8 cellular contexts compared by ENCODE assay signal in the genomic region with DNA sequence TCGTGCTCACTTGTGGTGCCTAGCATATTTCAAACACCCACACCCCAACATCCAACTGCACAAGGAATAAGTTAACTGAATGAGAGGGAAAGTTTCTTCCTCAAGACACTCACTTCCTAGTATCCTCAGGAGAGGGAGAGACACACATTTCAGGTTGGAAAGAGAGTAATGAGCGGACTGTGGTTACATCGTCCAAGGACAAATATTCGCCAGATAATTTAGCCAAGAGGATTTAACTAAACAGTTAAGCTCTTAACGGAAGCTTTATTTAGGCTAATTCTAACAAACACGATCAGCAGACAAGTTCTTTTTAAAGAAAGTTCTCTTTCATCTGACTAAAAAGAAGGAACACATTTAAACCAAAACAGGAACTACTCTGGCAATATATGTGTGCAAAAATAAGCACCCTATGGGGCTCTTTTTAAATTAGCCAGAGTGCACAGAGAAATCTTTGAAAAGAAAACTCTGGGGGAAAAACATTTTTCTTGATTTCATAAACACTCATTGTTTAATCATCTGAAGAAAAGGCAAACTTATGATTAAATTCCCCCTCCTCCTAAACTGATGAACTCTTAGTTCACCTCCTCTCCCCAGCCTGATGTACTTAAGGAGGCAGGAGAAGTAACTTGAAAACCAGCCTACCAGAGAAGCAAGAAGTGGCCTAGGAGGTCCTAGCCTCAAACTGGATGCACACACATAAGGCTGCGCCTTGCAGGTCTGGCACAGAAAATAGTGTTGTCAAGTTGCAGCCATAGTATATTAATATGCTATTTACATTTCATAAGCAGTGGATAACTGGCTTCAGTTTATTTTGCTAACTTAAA. TPM values are rescaled to one million over a fixed set of nuclear protein-coding genes. Genes with fewer than 3 reads are reported as not detected.
DNase-seq lines count a peak whose midpoint lies in the region; ATAC-seq and TF ChIP-seq lines count a peak whose summit lies in the region.

No MANE protein-coding gene starts in this region.

- no peaks in the 10 kb centered on the region for H3K79me2 ChIP-seq in Karpas-422 (ENCODE audit: low read length)

- DNase-seq in CD4-positive, alpha-beta memory T cell: peak in 1 of 5 donors; percentile 1
- DNase-seq in Karpas-422: peak; percentile 63
- DNase-seq in globus pallidus (ENCODE audit: low spot score): peak; percentile 45
- DNase-seq in ovary: no peak
- DNase-seq in transverse colon: no peak
- DNase-seq in activated CD4-positive, CD25-positive, alpha-beta regulatory T cell treated with anti-CD3 and anti-CD28 coated beads, Interleukin-2, amount 50 U/mL, for 72 hours: no peak
- no peak for DNase-seq in hepatic stellate cell (ENCODE audit: low spot score)

- H3K27ac ChIP-seq in CD4-positive, alpha-beta memory T cell (ENCODE audit: low read depth, low read length): no peak overlapping the region
- H3K27ac ChIP-seq in Karpas-422 (ENCODE audit: low read length) (peak overlapping the region; percentile 23; the same call in 1 of the 2 replicates), ovary (peak overlapping the region in 1 of 2 donors; percentile 36), transverse colon (peak overlapping the region in 1 of 4 donors; percentile 40)

- peaks cover 34% of the 10 kb centered on the region for H3K4me1 ChIP-seq in CD4-positive, alpha-beta memory T cell (ENCODE audit: insufficient read depth, low read length)
- peaks cover 31% of the 10 kb centered on the region for H3K4me1 ChIP-seq in Karpas-422 (ENCODE audit: low read length)
- peaks cover 4% of the 10 kb centered on the region for H3K4me1 ChIP-seq in ovary (ENCODE audit: insufficient read depth)
- H3K4me1 ChIP-seq in transverse colon: peaks cover 0 to 14% (median 2%) of the 10 kb centered on the region in 4 donors

- intact Hi-C loops in CD4-positive, alpha-beta memory T cell (cut with micrococcal nuclease): loop anchor here (1.0 kb wide), 1 partner anchor 12 kb away; no protein-coding TSS in a partner anchor
- intact Hi-C loops in ovary (cut with DNase I): loop anchor here in 1 of 4 donors (10.0 kb wide), 1 partner anchor 406 kb away; no protein-coding TSS in a partner anchor
- intact Hi-C loops in transverse colon (cut with DNase I; ENCODE audit: low total_unique reads): loop anchor here (10.0 kb wide), 2 partner anchors 66 to 416 kb away; no protein-coding TSS in a partner anchor

- TF ChIP-seq CTCF in ovary (IDR thresholded peaks at IDR 0.05) (no peak), transverse colon (IDR thresholded peaks at IDR 0.05) (no peak)

- TF ChIP-seq POLR2A in ovary (IDR thresholded peaks at IDR 0.05) (no peak), transverse colon (IDR thresholded peaks at IDR 0.05) (no peak)

- CTCF ChIA-PET in CD4-positive, alpha-beta memory T cell (lab: Charles Lee; ENCODE audit: partially characterized antibody): interaction anchor here (1.2 to 1.5 kb wide), 2 partner anchors 10 to 13 kb away, joined by 3 to 4 read pairs; partner anchors contain the start of gene BTG1

- peak overlapping the region; percentile 51 to 94 (median 84) for H3K27ac Mint-ChIP-seq in CD4-positive, alpha-beta memory T cell

- H3K36me3 Mint-ChIP-seq in CD4-positive, alpha-beta memory T cell: peaks cover 0 to 2% of the 10 kb centered on the region in 2 donors

- H2AFZ ChIP-seq in Karpas-422 (ENCODE audit: low read length): peak overlapping the region; percentile 82; the same call in 1 of the 2 replicates

- H3K9me2 ChIP-seq in Karpas-422 (replicated peaks; ENCODE audit: insufficient read depth, low read length): no peaks in the 10 kb centered on the region

- H3K27me3 Mint-ChIP-seq in CD4-positive, alpha-beta memory T cell: no peaks in the 10 kb centered on the region

- H3K9me3 Mint-ChIP-seq in CD4-positive, alpha-beta memory T cell: peaks cover 0 to 5% (median 0%) of the 10 kb centered on the region in 8 donors

- H3K27me3 ChIP-seq in CD4-positive, alpha-beta memory T cell (ENCODE audit: insufficient read depth, low read length): no peaks in the 10 kb centered on the region
- H3K27me3 ChIP-seq in Karpas-422 (ENCODE audit: low read length): no peaks in the 10 kb centered on the region
- no peaks in the 10 kb centered on the region for H3K27me3 ChIP-seq in ovary
- no peaks in the 10 kb centered on the region for H3K27me3 ChIP-seq in transverse colon

- no peaks in the 10 kb centered on the region for H3K9me3 ChIP-seq in CD4-positive, alpha-beta memory T cell (ENCODE audit: control insufficient read depth in 1 of 2, low read length in 2 of 2)
- H3K9me3 ChIP-seq in Karpas-422 (ENCODE audit: low read length): no peaks in the 10 kb centered on the region
- no peaks in the 10 kb centered on the region for H3K9me3 ChIP-seq in ovary
- H3K9me3 ChIP-seq in transverse colon: no peaks in the 10 kb centered on the region

- POLR2A ChIA-PET in CD4-positive, alpha-beta memory T cell (lab: Charles Lee; ENCODE audit: partially characterized antibody): interaction anchor here (1.4 to 1.9 kb wide), 2 partner anchors 13 to 15 kb away, joined by 5 to 18 read pairs; partner anchors contain the start of gene BTG1

- 13 to 36% (median 16%) methylated on average over 7 of the region's 7 CpGs for WGBS in ovary, 3 donors
- 60 to 69% methylated on average over 6 to 7 of the region's 7 CpGs for WGBS in transverse colon (ENCODE audit: low coverage in 1 of 2), 2 donors

- peak overlapping the region; percentile 18; the same call in 1 of the 2 replicates for H3K9ac ChIP-seq in Karpas-422 (ENCODE audit: low read length)

- H3K4me3 ChIP-seq in CD4-positive, alpha-beta memory T cell (ENCODE audit: low read length in 2 of 2): no peak overlapping the region
- peak overlapping the region; percentile 19; the same call in 1 of the 2 replicates for H3K4me3 ChIP-seq in Karpas-422 (ENCODE audit: low read length)
- no peak overlapping the region for H3K4me3 ChIP-seq in ovary
- no peak overlapping the region for H3K4me3 ChIP-seq in transverse colon

- peak overlapping the region; percentile 23 to 83 (median 64) for H3K4me3 Mint-ChIP-seq in CD4-positive, alpha-beta memory T cell

- TF ChIP-seq EP300 in ovary (IDR thresholded peaks at IDR 0.05): no peak
- no peak for TF ChIP-seq EP300 in transverse colon (IDR thresholded peaks at IDR 0.05; ENCODE audit: low read depth)

- peaks cover 26 to 53% (median 37%) of the 10 kb centered on the region in 4 donors for H3K4me1 Mint-ChIP-seq in CD4-positive, alpha-beta memory T cell

- peak; percentile 61 for ATAC-seq in GM19351 (IDR thresholded peaks at IDR 0.05; ENCODE audit: unreplicated experiment)

- H3K36me3 ChIP-seq in CD4-positive, alpha-beta memory T cell (ENCODE audit: insufficient read depth, low read length): no peaks in the 10 kb centered on the region
- H3K36me3 ChIP-seq in Karpas-422 (ENCODE audit: insufficient read depth, low read length): no peaks in the 10 kb centered on the region
- H3K36me3 ChIP-seq in ovary: no peaks in the 10 kb centered on the region
- H3K36me3 ChIP-seq in transverse colon: no peaks in the 10 kb centered on the region

- in situ Hi-C loops in transverse colon (cut with MboI; ENCODE audit: low pct_ligation_motif_present in 1 of 4, low pct_unique_long_range_greater_than_20kb in 1 of 4, low sequenced_read_pairs in 3 of 4): no loop called here

- H3K4me2 ChIP-seq in Karpas-422 (ENCODE audit: low read depth, low read length, poor library complexity, severe bottlenecking): peak overlapping the region; percentile 55

- no peaks in the 10 kb centered on the region for H4K20me1 ChIP-seq in Karpas-422 (ENCODE audit: insufficient read depth, low read depth, low read length)

RNA-seq across cellular contexts. Expression of gene BTG1, which starts 13.3 kb away (rescaled TPM):
- total RNA-seq in CD4-positive, alpha-beta memory T cell: 100 to 1,000 TPM; 431 to 469 TPM
- 100 to 1,000 TPM; 339 to 765 TPM for polyA plus RNA-seq in CD4-positive, alpha-beta memory T cell
- 6.8 and 12.4 TPM in 2 replicates for total RNA-seq in Karpas-422 (2014; rRNA removed; shearing (Covaris generic); ENCODE audit: low replicate concordance)
- total RNA-seq in ovary (100 to 1,000 TPM in 2 of 7 donors, 10 to 100 TPM in 5; 63.6 to 145 (median 86.1) TPM), transverse colon (100 to 1,000 TPM in 1 of 4 donors, 10 to 100 TPM in 3; 28.3 to 111 (median 78.1) TPM)
- 10 to 100 TPM; 55.8 to 94.2 TPM for polyA plus RNA-seq in ovary

Comparison
In these comparisons a context has a peak if more than half of its experiments do, and no peak if none do; other contexts are left out.
1. DNase-seq: peak in Karpas-422 (single experiment) and globus pallidus (single experiment); none in ovary (0 of 5), transverse colon (single experiment), activated CD4-positive, CD25-positive, alpha-beta regulatory T cell treated with anti-CD3 and anti-CD28 coated beads, Interleukin-2, amount 50 U/mL, for 72 hours (single experiment) and hepatic stellate cell (single experiment).